8 cellular contexts compared by ENCODE assay signal in the genomic region with DNA sequence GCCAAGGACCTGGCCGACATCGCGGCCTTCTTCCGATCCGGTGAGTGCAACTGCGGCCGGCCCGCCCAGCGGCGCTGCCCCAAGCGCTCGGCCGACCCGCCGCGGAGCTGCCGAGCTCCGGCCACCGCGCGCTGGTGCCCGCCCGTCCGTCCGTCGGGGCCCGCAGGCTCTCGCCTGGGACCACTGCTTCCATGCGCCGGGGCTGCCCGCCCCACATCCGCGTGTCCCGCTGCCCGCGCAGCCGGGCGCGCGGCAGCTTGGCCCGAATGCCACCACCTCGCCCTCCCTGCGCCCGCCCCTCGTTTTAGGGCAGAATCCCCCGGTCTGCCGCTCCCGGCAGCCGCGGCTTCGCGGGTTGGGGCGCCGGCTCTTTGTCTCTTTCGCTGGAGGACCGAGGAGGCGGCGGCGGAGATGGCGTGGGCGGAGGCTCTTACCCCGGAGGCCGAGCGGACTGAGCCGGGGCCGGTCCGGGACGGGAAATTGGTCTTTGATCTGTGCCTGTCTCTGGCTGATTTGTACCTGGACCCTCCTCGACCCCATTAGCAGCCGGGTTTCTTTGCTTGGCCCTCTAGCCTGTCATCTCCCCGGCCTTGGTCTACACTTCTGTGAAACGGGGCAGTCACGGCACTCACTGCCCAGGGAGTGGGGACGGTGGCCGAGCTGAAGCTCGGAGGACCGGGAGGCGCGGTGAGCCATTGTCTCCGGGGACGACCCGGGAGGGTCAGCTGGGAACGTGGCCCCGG. TPM values are rescaled to one million over a fixed set of nuclear protein-coding genes. Genes with fewer than 3 reads are reported as not detected.
DNase-seq lines count a peak whose midpoint lies in the region; ATAC-seq and TF ChIP-seq lines count a peak whose summit lies in the region.

No MANE protein-coding gene starts in this region.

- H3K4me3 Mint-ChIP-seq in activated B cell treated with CpG ODN at 0.5 μM for 24 hours (peak overlapping the region; percentile 83), mesothelial cell of epicardium (peak overlapping the region; percentile 80)

- peaks cover 48% of the 10 kb centered on the region for H3K4me1 Mint-ChIP-seq in activated B cell treated with CpG ODN at 0.5 μM for 24 hours
- peaks cover 34% of the 10 kb centered on the region for H3K4me1 Mint-ChIP-seq in mesothelial cell of epicardium

- TF ChIP-seq CTCF in activated B cell treated with CpG ODN at 0.5 μM for 24 hours (IDR thresholded peaks at IDR 0.05) (no peak), mesothelial cell of epicardium (IDR thresholded peaks at IDR 0.05; ENCODE audit: unreplicated experiment) (no peak)

- H3K27ac Mint-ChIP-seq in activated B cell treated with CpG ODN at 0.5 μM for 24 hours (peak overlapping the region; percentile 89), mesothelial cell of epicardium (peak overlapping the region; percentile 93)

- H3K9ac ChIP-seq in BLaER1 (peak overlapping the region; percentile 96), duodenal mucosa (ENCODE audit: low read depth in 1 of 2, low read length in 2 of 2) (peak overlapping the region; percentile 73 to 81), stomach smooth muscle (ENCODE audit: low read length in 2 of 2) (peak overlapping the region; percentile 91 to 93)

- H3K27me3 Mint-ChIP-seq in activated B cell treated with CpG ODN at 0.5 μM for 24 hours (peaks cover 1% of the 10 kb centered on the region), mesothelial cell of epicardium (ENCODE audit: low read depth) (peaks cover 8% of the 10 kb centered on the region)

- peak; percentile 8 for ATAC-seq in GM19372 (IDR thresholded peaks at IDR 0.05; ENCODE audit: low read depth, unreplicated experiment)
- ATAC-seq in HG03457 (IDR thresholded peaks at IDR 0.05; ENCODE audit: unreplicated experiment): peak; percentile 2
- ATAC-seq in activated B cell treated with CpG ODN at 0.5 μM for 24 hours (ENCODE audit: low read depth): peak; percentile 6

- CTCF ChIA-PET in activated B cell treated with CpG ODN at 0.5 μM for 24 hours (lab: Charles Lee): interaction anchor here (1.0 to 4.3 kb wide), 5 partner anchors 11 to 127 kb away, joined by 3 to 18 read pairs (median 5); no protein-coding TSS in a partner anchor

- peak overlapping the region; percentile 84 for H3K4me2 ChIP-seq in BLaER1

- H3K4me3 ChIP-seq in BLaER1 (peak overlapping the region; percentile 97), duodenal mucosa (ENCODE audit: low read depth in 1 of 2, low read length in 2 of 2) (peak overlapping the region; percentile 81 to 91), stomach smooth muscle (ENCODE audit: low read length in 2 of 2) (peak overlapping the region; percentile 86 to 93)

- peaks cover 48% of the 10 kb centered on the region for H3K4me1 ChIP-seq in BLaER1
- peaks cover 39 to 47% of the 10 kb centered on the region in 2 donors for H3K4me1 ChIP-seq in duodenal mucosa (ENCODE audit: control insufficient read depth in 1 of 2, insufficient read depth in 2 of 2, low read length in 2 of 2)
- H3K4me1 ChIP-seq in stomach smooth muscle (ENCODE audit: control insufficient read depth, insufficient read depth, low read length): peaks cover 42% of the 10 kb centered on the region

- DNase-seq in activated B cell treated with CpG ODN at 0.5 μM for 24 hours (peak; percentile 67), mesothelial cell of epicardium (ENCODE audit: low spot score in 2 of 2, unreplicated experiment in 2 of 2) (peak in 1 of 2 experiments; percentile 67), SKM-1 (lab: John Stamatoyannopoulos, UW; ENCODE audit: unreplicated experiment) (no peak)

- peaks cover 3% of the 10 kb centered on the region for H3K36me3 Mint-ChIP-seq in activated B cell treated with CpG ODN at 0.5 μM for 24 hours (ENCODE audit: low read depth)
- no peaks in the 10 kb centered on the region for H3K36me3 Mint-ChIP-seq in mesothelial cell of epicardium

- H3K27me3 ChIP-seq in BLaER1 (no peaks in the 10 kb centered on the region), duodenal mucosa (ENCODE audit: control insufficient read depth in 1 of 2, insufficient read depth in 2 of 2, low read length in 2 of 2) (no peaks in the 10 kb centered on the region), stomach smooth muscle (ENCODE audit: control insufficient read depth in 1 of 2, insufficient read depth in 2 of 2, low read length in 2 of 2) (no peaks in the 10 kb centered on the region)

- intact Hi-C loops in activated B cell treated with CpG ODN at 0.5 μM for 24 hours (cut with micrococcal nuclease): loop anchor here (1.0 to 2.0 kb wide), 4 partner anchors 25 to 521 kb away; partner anchors contain the start of gene OTULIN

- POLR2A ChIA-PET in activated B cell treated with CpG ODN at 0.5 μM for 24 hours (lab: Charles Lee): interaction anchor here (0.7 to 4.1 kb wide), 12 partner anchors 11 to 143 kb away, joined by 3 to 101 read pairs (median 6); no protein-coding TSS in a partner anchor

- H3K9me3 Mint-ChIP-seq in activated B cell treated with CpG ODN at 0.5 μM for 24 hours (no peaks in the 10 kb centered on the region), mesothelial cell of epicardium (no peaks in the 10 kb centered on the region)

- no peaks in the 10 kb centered on the region for H3K9me3 ChIP-seq in BLaER1
- no peaks in the 10 kb centered on the region for H3K9me3 ChIP-seq in duodenal mucosa (ENCODE audit: control insufficient read depth in 1 of 2, low read length in 2 of 2)
- H3K9me3 ChIP-seq in stomach smooth muscle (ENCODE audit: control insufficient read depth in 2 of 2, low read length in 2 of 2): no peaks in the 10 kb centered on the region

- H3K27ac ChIP-seq in BLaER1 (peak overlapping the region; percentile 95), duodenal mucosa (ENCODE audit: low read depth, low read length) (peak overlapping the region; percentile 83), stomach smooth muscle (ENCODE audit: low read length) (peak overlapping the region; percentile 89)

- H3K36me3 ChIP-seq in BLaER1 (peaks cover 6% of the 10 kb centered on the region), duodenal mucosa (ENCODE audit: control insufficient read depth in 1 of 2, insufficient read depth in 2 of 2, low read length in 2 of 2) (no peaks in the 10 kb centered on the region), stomach smooth muscle (ENCODE audit: control insufficient read depth in 2 of 2, insufficient read depth in 2 of 2, low read length in 2 of 2) (no peaks in the 10 kb centered on the region)

- peaks cover 53% of the 10 kb centered on the region for H4K20me1 ChIP-seq in BLaER1

RNA-seq across cellular contexts. Expression of gene TRIO, which starts 0.9 kb away (rescaled TPM):
- 191 and 223 TPM in 2 replicates for total RNA-seq in activated B cell treated with CpG ODN at 0.5 μM for 24 hours
- 190 to 209 TPM (median 200 TPM) in 3 replicates for total RNA-seq in mesothelial cell of epicardium
